8 cellular contexts compared by ENCODE assay signal in genomic region chr6:13453771-13454251, GRCh38. TPM values are rescaled to one million over a fixed set of nuclear protein-coding genes. Genes with fewer than 3 reads are reported as not detected.
A peak's percentile ranks its signal among the peaks of the same experiment; 100 is the strongest.
DNase-seq lines count a peak whose midpoint lies in the region; ATAC-seq and TF ChIP-seq lines count a peak whose summit lies in the region.

No MANE protein-coding gene starts in this region.

- peaks cover 14% of the 10 kb centered on the region for H3K4me1 Mint-ChIP-seq in chondrocyte (ENCODE audit: low read depth)

- no peak for TF ChIP-seq CTCF in RWPE2 (IDR thresholded peaks at IDR 0.05; ENCODE audit: poor library complexity, severe bottlenecking)
- TF ChIP-seq CTCF in gastroesophageal sphincter (IDR thresholded peaks at IDR 0.05) = no peak
- no peak for TF ChIP-seq CTCF in chondrocyte (IDR thresholded peaks at IDR 0.05)

- H3K9me3 ChIP-seq in RWPE2 (ENCODE audit: severe bottlenecking) (no peaks in the 10 kb centered on the region), gastroesophageal sphincter (no peaks in the 10 kb centered on the region), aorta (ENCODE audit: control insufficient read depth, low read length) (no peaks in the 10 kb centered on the region)

- TF ChIP-seq EP300 in gastroesophageal sphincter (IDR thresholded peaks at IDR 0.05) = no peak

- ATAC-seq in RWPE2 (ENCODE audit: low read depth) = peak; percentile 92
- no peak for ATAC-seq in gastroesophageal sphincter
- ATAC-seq in aorta (ENCODE audit: low FRiP score) = no peak

- peak; percentile 28 for DNase-seq in stimulated activated naive CD4-positive, alpha-beta T cell treated with Interleukin-2 at 50 U/mL for 16 hours (lab: John Stamatoyannopoulos, UW)
- no peak for DNase-seq in stimulated activated naive CD4-positive, alpha-beta T cell (lab: John Stamatoyannopoulos, UW)
- DNase-seq in RWPE2 (ENCODE audit: low spot score) (peak; percentile 74), aorta (no peak), chondrocyte (ENCODE audit: low spot score) (no peak)
- peak; percentile 10 for DNase-seq in central memory CD4-positive, alpha-beta T cell
- DNase-seq in stimulated activated CD4-positive, alpha-beta T cell treated with anti-CD3 and anti-CD28 coated beads, Interleukin-1b, Interleukin-23, amount 100 ng/mL, for 24 hours (ENCODE audit: low read depth in 4 of 4, low spot score in 1 of 4) = peak in 3 of 4 experiments; percentile 15 to 38 (median 31)

- no peaks in the 10 kb centered on the region for H3K36me3 Mint-ChIP-seq in chondrocyte (ENCODE audit: low read depth)

- H3K9me3 Mint-ChIP-seq in chondrocyte (ENCODE audit: low read depth) = no peaks in the 10 kb centered on the region

- H3K4me1 ChIP-seq in RWPE2 (ENCODE audit: insufficient read depth, poor library complexity, severe bottlenecking) (peaks cover 37% of the 10 kb centered on the region), gastroesophageal sphincter (peaks cover 3 to 89% (median 13%) of the 10 kb centered on the region in 3 donors), aorta (ENCODE audit: control insufficient read depth in 1 of 2, insufficient read depth in 2 of 2, low read length in 2 of 2) (no peaks in the 10 kb centered on the region)

- H3K27me3 Mint-ChIP-seq in chondrocyte (ENCODE audit: low read depth) = no peaks in the 10 kb centered on the region

- H3K27me3 ChIP-seq in RWPE2 (ENCODE audit: insufficient read depth, poor library complexity, severe bottlenecking) (no peaks in the 10 kb centered on the region), gastroesophageal sphincter (no peaks in the 10 kb centered on the region), aorta (ENCODE audit: control insufficient read depth in 1 of 2, insufficient read depth in 2 of 2, low read length in 1 of 2) (no peaks in the 10 kb centered on the region)

- no peak for TF ChIP-seq POLR2A in gastroesophageal sphincter (IDR thresholded peaks at IDR 0.05)

- 30% methylated on average over 1 of the region's 2 CpGs; no CpG with 5 or more reads in 1 of the 2 donors for WGBS in gastroesophageal sphincter (ENCODE audit: low coverage in 1 of 2), 2 donors
- 80 to 81% methylated on average over 2 of the region's 2 CpGs for WGBS in aorta, 2 donors

- peaks cover 11% of the 10 kb centered on the region; the same call in 1 of the 2 replicates for H3K36me3 ChIP-seq in RWPE2 (ENCODE audit: low read depth)
- peaks cover 0 to 4% of the 10 kb centered on the region in 2 donors for H3K36me3 ChIP-seq in gastroesophageal sphincter
- no peaks in the 10 kb centered on the region for H3K36me3 ChIP-seq in aorta (ENCODE audit: control insufficient read depth in 1 of 2, insufficient read depth in 2 of 2, low read length in 1 of 2)

- H3K27ac ChIP-seq in RWPE2 (ENCODE audit: poor library complexity, severe bottlenecking) = peak overlapping the region; percentile 83
- peak overlapping the region in 2 of 4 donors; percentile 41 to 84 for H3K27ac ChIP-seq in gastroesophageal sphincter
- H3K27ac ChIP-seq in aorta (ENCODE audit: low read depth in 1 of 2, low read length in 2 of 2) = no peak overlapping the region

- no peak overlapping the region for H3K27ac Mint-ChIP-seq in chondrocyte (ENCODE audit: unreplicated experiment)

- no peak overlapping the region for H3K4me3 Mint-ChIP-seq in chondrocyte (ENCODE audit: unreplicated experiment)

- intact Hi-C loops in aorta (cut with DNase I) = no loop called here

- no peak overlapping the region for H3K4me3 ChIP-seq in RWPE2 (ENCODE audit: severe bottlenecking)
- H3K4me3 ChIP-seq in gastroesophageal sphincter = no peak overlapping the region
- H3K4me3 ChIP-seq in aorta (ENCODE audit: low read length in 2 of 2) = no peak overlapping the region

RNA-seq across cellular contexts. Expression of gene GFOD1, which starts 33.6 kb away (rescaled TPM):
- 10 to 100 TPM; 18.3 to 49.1 (median 29.0) TPM for total RNA-seq in gastroesophageal sphincter
- total RNA-seq in aorta = 10 to 100 TPM; 16.0 to 17.3 TPM
- polyA plus RNA-seq in aorta = 1 to 10 TPM; 1.6 to 2.5 TPM
- total RNA-seq in chondrocyte = 2.0 to 3.1 TPM (median 2.1 TPM) in 3 replicates

Comparison
In these comparisons a context has a peak if more than half of its experiments do, and no peak if none do; other contexts are left out.
1. DNase-seq: peak in stimulated activated naive CD4-positive, alpha-beta T cell treated with Interleukin-2 at 50 U/mL for 16 hours (single experiment), RWPE2 (single experiment), central memory CD4-positive, alpha-beta T cell (single experiment) and stimulated activated CD4-positive, alpha-beta T cell treated with anti-CD3 and anti-CD28 coated beads, Interleukin-1b, Interleukin-23, amount 100 ng/mL, for 24 hours (3 of 4); none in stimulated activated naive CD4-positive, alpha-beta T cell (0 of 6), aorta (0 of 2) and chondrocyte (single experiment).